In the genomic region with DNA sequence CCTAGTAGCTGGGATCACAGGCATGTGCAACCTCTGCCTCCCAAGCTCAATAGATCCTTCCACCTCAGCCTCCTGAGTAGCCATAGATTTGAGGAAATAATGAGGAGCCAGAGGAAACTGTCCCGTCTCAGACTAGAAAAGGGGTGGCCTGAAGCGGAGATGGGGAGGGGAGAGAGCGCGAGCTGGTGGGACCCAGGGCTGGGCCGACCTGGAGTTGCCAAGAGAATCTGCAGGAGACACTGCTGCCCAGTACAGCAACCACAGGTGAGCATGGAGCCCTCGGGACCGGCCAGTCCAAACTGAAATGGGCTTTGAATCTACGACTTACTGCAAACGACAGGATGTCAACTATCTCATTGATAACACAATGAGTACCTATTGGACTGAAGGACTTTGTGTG, we compare ENCODE assay signal across 25 cellular contexts. TPM values are rescaled to one million over a fixed set of nuclear protein-coding genes. Genes with fewer than 3 reads are reported as not detected.
"Had no signal": no experiment of that assay in that cellular context is flagged by ENCODE, and none has a peak within 500 bp of the region (broad histone marks: within the 10 kb centered on the region; RNA-seq: fewer than 3 reads in every experiment).

No MANE protein-coding gene starts in this region.

- H3K4me3 ChIP-seq: adrenal gland, breast epithelium, hepatocyte, neural progenitor cell, prostate gland, thoracic aorta, upper lobe of left lung had no signal

- H3K9me3 ChIP-seq: adrenal gland, breast epithelium, prostate gland, thoracic aorta, upper lobe of left lung had no signal

- DNase-seq: activated CD4-positive, alpha-beta T cell treated with anti-CD3 and anti-CD28 coated beads, Interleukin-2, amount 50 U/mL, for 1 hour; activated gamma-delta T cell treated with Interleukin-2 at 50 U/mL for 16 hours; activated T-cell treated with anti-CD3 and anti-CD28 coated beads, Interleukin-2, amount 50 U/mL, for 72 hours; adrenal gland; cerebellar nuclear complex; dermis blood vessel endothelial cell; foreskin keratinocyte; left colon; mammary epithelial cell; right cardiac atrium; T-helper 2 cell had no signal

- H3K36me3 ChIP-seq: adrenal gland, breast epithelium, neural progenitor cell, prostate gland, thoracic aorta, upper lobe of left lung had no signal

- H3K27ac ChIP-seq: adrenal gland, breast epithelium, foreskin keratinocyte, hepatocyte, neural progenitor cell, prostate gland, thoracic aorta, upper lobe of left lung, VCaP had no signal

- H3K36me3 Mint-ChIP-seq: activated naive CD4-positive, alpha-beta T cell treated with anti-CD3 and anti-CD28 coated beads, Interleukin-2, amount 50 U/mL, for 72 hours; neural progenitor cell had no signal

- FAIRE-seq: astrocyte, islet of Langerhans had no signal

- H3K27ac Mint-ChIP-seq: activated naive CD4-positive, alpha-beta T cell treated with anti-CD3 and anti-CD28 coated beads, Interleukin-2, amount 50 U/mL, for 72 hours; activated T-cell treated with anti-CD3 and anti-CD28 coated beads, Interleukin-2, amount 50 U/mL, for 72 hours; neural progenitor cell had no signal

- H3K4me1 ChIP-seq: adrenal gland, breast epithelium, foreskin keratinocyte, neural progenitor cell, prostate gland had no signal

- H3K4me3 Mint-ChIP-seq: activated T-cell treated with anti-CD3 and anti-CD28 coated beads, Interleukin-2, amount 50 U/mL, for 72 hours; neural progenitor cell had no signal

- H3K27me3 ChIP-seq: adrenal gland, breast epithelium, hepatocyte, neural progenitor cell, upper lobe of left lung had no signal

RNA-seq across cellular contexts. Expression of gene CD300A, which starts 24.3 kb away (rescaled TPM):
- total RNA-seq: astrocyte, dermis blood vessel endothelial cell, fibroblast of lung, foreskin keratinocyte, mammary epithelial cell, myocyte, osteocyte had no signal

RNA-seq across cellular contexts. Expression of gene CD300LB, which starts 40.6 kb away (rescaled TPM):
- total RNA-seq: activated naive CD4-positive, alpha-beta T cell treated with anti-CD3 and anti-CD28 coated beads, Interleukin-2, amount 50 U/mL, for 72 hours; activated T-cell treated with anti-CD3 and anti-CD28 coated beads, Interleukin-2, amount 50 U/mL, for 72 hours; astrocyte; dermis blood vessel endothelial cell; fibroblast of lung; foreskin keratinocyte; hepatocyte; mammary epithelial cell; myocyte; osteocyte; skeletal muscle tissue had no signal

RNA-seq across cellular contexts. Expression of gene CD300C, which starts 55.2 kb away (rescaled TPM):
- total RNA-seq: dermis blood vessel endothelial cell, fibroblast of lung, foreskin keratinocyte, mammary epithelial cell, myocyte, osteocyte had no signal

RNA-seq across cellular contexts. Expression of gene GPRC5C, which starts 58.8 kb away (rescaled TPM):
- total RNA-seq: myocyte had no signal
